ENCODE assay signal across 1 cellular context in genomic region chr20:31691646-31692275, GRCh38.
TF ChIP-seq lines count a peak whose summit lies in the region.

No MANE protein-coding gene starts in this region.

TF ChIP-seq in H1, 55 proteins besides CTCF, POLR2A, EP300 and RAD21 (continued from another document):
- no peak for TF ChIP-seq NANOG (IDR thresholded peaks at IDR 0.05; ENCODE audit: insufficient read depth, low read depth, low read length, poor library complexity, severe bottlenecking)
